In genomic region chr20:3408251-3408637, GRCh38 we compare ENCODE assay signal across 1 cellular context.
TF ChIP-seq lines count a peak whose summit lies in the region.

No MANE protein-coding gene starts in this region.

TF ChIP-seq in HepG2, 621 proteins besides CTCF, POLR2A, EP300 and RAD21 (continued from another document and continues in another):
- TF ChIP-seq MIER2 (CRISPR knock-in tag; IDR thresholded peaks at IDR 0.05) (no peak; the same call in 1 of the 2 replicates), ZNF552 (CRISPR knock-in tag; IDR thresholded peaks at IDR 0.05; ENCODE audit: borderline replicate concordance) (no peak), ZNF138 (CRISPR knock-in tag; IDR thresholded peaks at IDR 0.05; ENCODE audit: low read depth) (no peak), MTA1 (CRISPR knock-in tag; IDR thresholded peaks at IDR 0.05; ENCODE audit: borderline replicate concordance) (no peak), ZNF883 (CRISPR knock-in tag; IDR thresholded peaks at IDR 0.05; ENCODE audit: not compliant biosample characterization) (no peak), TAF1 (CRISPR knock-in tag; IDR thresholded peaks at IDR 0.05) (no peak), NR0B2 (CRISPR knock-in tag; IDR thresholded peaks at IDR 0.05) (no peak), ZNF143 (CRISPR knock-in tag; IDR thresholded peaks at IDR 0.05) (no peak), RNF219 (CRISPR knock-in tag; IDR thresholded peaks at IDR 0.05) (no peak), CBFB (CRISPR knock-in tag; IDR thresholded peaks at IDR 0.05) (no peak; the same call in 1 of the 2 replicates), NFKBIZ (CRISPR knock-in tag; IDR thresholded peaks at IDR 0.05) (no peak), ZNF777 (CRISPR knock-in tag; IDR thresholded peaks at IDR 0.05) (no peak; the same call in 1 of the 2 replicates), ZMYM2 (CRISPR knock-in tag; IDR thresholded peaks at IDR 0.05) (0 out of 2 replicates have a peak, but pooled peaks have one; percentile 76), AGO2 (optimal IDR thresholded peaks at IDR 0.05; ENCODE audit: low read depth, low read length) (no peak), HNRNPK (IDR thresholded peaks at IDR 0.05; ENCODE audit: low read depth, low read length, poor library complexity, severe bottlenecking) (no peak), USF2 (IDR thresholded peaks at IDR 0.05; ENCODE audit: low read depth, low read length) (no peak), USF2 (CRISPR knock-in tag; IDR thresholded peaks at IDR 0.05; ENCODE audit: borderline replicate concordance) (no peak), SP4 (CRISPR knock-in tag; IDR thresholded peaks at IDR 0.05) (no peak), FOXM1 (CRISPR knock-in tag; IDR thresholded peaks at IDR 0.05) (no peak), MAF1 (CRISPR knock-in tag; IDR thresholded peaks at IDR 0.05; ENCODE audit: borderline replicate concordance) (no peak), ZNF746 (CRISPR knock-in tag; IDR thresholded peaks at IDR 0.05) (no peak), JUNB (CRISPR knock-in tag; IDR thresholded peaks at IDR 0.05; ENCODE audit: borderline replicate concordance) (no peak), MBD4 (IDR thresholded peaks at IDR 0.05; ENCODE audit: borderline replicate concordance, low read length) (no peak), ISX (CRISPR knock-in tag; conservative IDR thresholded peaks at IDR 0.05) (0 out of 2 replicates have a peak, but pooled peaks have one; percentile 8), ZMAT3 (CRISPR knock-in tag; conservative IDR thresholded peaks at IDR 0.05) (no peak), HMGA1 (CRISPR knock-in tag; conservative IDR thresholded peaks at IDR 0.05) (no peak), ZFP36L2 (CRISPR knock-in tag; IDR thresholded peaks at IDR 0.05) (no peak), MXI1 (IDR thresholded peaks at IDR 0.05; ENCODE audit: borderline replicate concordance, low read depth, low read length) (no peak), ZNF607 (CRISPR knock-in tag; IDR thresholded peaks at IDR 0.05; ENCODE audit: borderline replicate concordance) (0 out of 2 replicates have a peak, but pooled peaks have one; percentile 33), CHD4 (IDR thresholded peaks at IDR 0.05; ENCODE audit: borderline replicate concordance, low read length) (no peak; the same call in 1 of the 2 replicates), RBAK (CRISPR knock-in tag; IDR thresholded peaks at IDR 0.05) (no peak), ZIK1 (CRISPR knock-in tag; IDR thresholded peaks at IDR 0.05; ENCODE audit: borderline replicate concordance, low read depth) (no peak), ZNF687 (CRISPR knock-in tag; IDR thresholded peaks at IDR 0.05) (no peak), BCL6 (CRISPR knock-in tag; IDR thresholded peaks at IDR 0.05) (no peak), ZNF547 (CRISPR knock-in tag; IDR thresholded peaks at IDR 0.05) (no peak)
- TF ChIP-seq, protein P1, sequence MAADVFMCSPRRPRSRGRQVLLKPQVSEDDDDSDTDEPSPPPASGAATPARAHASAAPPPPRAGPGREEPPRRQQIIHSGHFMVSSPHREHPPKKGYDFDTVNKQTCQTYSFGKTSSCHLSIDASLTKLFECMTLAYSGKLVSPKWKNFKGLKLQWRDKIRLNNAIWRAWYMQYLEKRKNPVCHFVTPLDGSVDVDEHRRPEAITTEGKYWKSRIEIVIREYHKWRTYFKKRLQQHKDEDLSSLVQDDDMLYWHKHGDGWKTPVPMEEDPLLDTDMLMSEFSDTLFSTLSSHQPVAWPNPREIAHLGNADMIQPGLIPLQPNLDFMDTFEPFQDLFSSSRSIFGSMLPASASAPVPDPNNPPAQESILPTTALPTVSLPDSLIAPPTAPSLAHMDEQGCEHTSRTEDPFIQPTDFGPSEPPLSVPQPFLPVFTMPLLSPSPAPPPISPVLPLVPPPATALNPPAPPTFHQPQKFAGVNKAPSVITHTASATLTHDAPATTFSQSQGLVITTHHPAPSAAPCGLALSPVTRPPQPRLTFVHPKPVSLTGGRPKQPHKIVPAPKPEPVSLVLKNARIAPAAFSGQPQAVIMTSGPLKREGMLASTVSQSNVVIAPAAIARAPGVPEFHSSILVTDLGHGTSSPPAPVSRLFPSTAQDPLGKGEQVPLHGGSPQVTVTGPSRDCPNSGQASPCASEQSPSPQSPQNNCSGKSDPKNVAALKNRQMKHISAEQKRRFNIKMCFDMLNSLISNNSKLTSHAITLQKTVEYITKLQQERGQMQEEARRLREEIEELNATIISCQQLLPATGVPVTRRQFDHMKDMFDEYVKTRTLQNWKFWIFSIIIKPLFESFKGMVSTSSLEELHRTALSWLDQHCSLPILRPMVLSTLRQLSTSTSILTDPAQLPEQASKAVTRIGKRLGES (CRISPR knock-in tag; IDR thresholded peaks at IDR 0.05; ENCODE audit: borderline replicate concordance), result 0 out of 2 replicates have a peak, but pooled peaks have one; percentile 13
- TF ChIP-seq, protein P2, sequence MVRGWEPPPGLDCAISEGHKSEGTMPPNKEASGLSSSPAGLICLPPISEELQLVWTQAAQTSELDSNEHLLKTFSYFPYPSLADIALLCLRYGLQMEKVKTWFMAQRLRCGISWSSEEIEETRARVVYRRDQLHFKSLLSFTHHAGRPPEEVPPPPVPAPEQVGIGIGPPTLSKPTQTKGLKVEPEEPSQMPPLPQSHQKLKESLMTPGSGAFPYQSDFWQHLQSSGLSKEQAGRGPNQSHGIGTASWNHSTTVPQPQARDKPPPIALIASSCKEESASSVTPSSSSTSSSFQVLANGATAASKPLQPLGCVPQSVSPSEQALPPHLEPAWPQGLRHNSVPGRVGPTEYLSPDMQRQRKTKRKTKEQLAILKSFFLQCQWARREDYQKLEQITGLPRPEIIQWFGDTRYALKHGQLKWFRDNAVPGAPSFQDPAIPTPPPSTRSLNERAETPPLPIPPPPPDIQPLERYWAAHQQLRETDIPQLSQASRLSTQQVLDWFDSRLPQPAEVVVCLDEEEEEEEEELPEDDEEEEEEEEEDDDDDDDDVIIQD (CRISPR knock-in tag; IDR thresholded peaks at IDR 0.05; ENCODE audit: low read depth), result no peak
- TF ChIP-seq, protein P3, sequence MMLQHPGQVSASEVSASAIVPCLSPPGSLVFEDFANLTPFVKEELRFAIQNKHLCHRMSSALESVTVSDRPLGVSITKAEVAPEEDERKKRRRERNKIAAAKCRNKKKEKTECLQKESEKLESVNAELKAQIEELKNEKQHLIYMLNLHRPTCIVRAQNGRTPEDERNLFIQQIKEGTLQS (CRISPR knock-in tag; IDR thresholded peaks at IDR 0.05), result no peak
- TF ChIP-seq, protein P4, sequence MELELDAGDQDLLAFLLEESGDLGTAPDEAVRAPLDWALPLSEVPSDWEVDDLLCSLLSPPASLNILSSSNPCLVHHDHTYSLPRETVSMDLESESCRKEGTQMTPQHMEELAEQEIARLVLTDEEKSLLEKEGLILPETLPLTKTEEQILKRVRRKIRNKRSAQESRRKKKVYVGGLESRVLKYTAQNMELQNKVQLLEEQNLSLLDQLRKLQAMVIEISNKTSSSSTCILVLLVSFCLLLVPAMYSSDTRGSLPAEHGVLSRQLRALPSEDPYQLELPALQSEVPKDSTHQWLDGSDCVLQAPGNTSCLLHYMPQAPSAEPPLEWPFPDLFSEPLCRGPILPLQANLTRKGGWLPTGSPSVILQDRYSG (CRISPR knock-in tag; IDR thresholded peaks at IDR 0.05), result no peak
- TF ChIP-seq, protein P5, sequence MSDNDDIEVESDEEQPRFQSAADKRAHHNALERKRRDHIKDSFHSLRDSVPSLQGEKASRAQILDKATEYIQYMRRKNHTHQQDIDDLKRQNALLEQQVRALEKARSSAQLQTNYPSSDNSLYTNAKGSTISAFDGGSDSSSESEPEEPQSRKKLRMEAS (IDR thresholded peaks at IDR 0.05), result peak; percentile 4; the same call in 1 of the 2 replicates
- TF ChIP-seq, protein P6, sequence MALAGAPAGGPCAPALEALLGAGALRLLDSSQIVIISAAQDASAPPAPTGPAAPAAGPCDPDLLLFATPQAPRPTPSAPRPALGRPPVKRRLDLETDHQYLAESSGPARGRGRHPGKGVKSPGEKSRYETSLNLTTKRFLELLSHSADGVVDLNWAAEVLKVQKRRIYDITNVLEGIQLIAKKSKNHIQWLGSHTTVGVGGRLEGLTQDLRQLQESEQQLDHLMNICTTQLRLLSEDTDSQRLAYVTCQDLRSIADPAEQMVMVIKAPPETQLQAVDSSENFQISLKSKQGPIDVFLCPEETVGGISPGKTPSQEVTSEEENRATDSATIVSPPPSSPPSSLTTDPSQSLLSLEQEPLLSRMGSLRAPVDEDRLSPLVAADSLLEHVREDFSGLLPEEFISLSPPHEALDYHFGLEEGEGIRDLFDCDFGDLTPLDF (CRISPR knock-in tag; IDR thresholded peaks at IDR 0.05), result no peak
- TF ChIP-seq, protein P7, sequence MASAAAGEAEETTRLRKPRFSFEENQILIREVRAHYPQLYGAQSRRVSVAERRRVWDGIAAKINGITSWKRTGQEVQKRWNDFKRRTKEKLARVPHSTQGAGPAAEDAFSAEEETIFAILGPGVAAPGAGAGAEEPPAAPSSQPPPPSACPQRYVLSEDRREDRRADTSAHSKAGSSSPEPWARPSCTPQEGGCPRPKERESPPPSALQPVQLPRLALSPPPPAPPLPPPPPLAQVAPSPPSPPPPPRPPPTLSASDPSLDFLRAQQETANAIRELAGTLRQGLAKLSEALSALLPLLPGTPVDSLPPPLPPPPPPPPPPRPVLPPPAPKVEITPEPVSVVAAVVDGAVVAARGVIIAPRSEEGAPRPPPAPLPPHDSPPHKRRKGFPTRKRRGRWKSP (CRISPR knock-in tag; IDR thresholded peaks at IDR 0.05), result peak; percentile 56
